1 cellular context compared by ENCODE assay signal in the genomic region with DNA sequence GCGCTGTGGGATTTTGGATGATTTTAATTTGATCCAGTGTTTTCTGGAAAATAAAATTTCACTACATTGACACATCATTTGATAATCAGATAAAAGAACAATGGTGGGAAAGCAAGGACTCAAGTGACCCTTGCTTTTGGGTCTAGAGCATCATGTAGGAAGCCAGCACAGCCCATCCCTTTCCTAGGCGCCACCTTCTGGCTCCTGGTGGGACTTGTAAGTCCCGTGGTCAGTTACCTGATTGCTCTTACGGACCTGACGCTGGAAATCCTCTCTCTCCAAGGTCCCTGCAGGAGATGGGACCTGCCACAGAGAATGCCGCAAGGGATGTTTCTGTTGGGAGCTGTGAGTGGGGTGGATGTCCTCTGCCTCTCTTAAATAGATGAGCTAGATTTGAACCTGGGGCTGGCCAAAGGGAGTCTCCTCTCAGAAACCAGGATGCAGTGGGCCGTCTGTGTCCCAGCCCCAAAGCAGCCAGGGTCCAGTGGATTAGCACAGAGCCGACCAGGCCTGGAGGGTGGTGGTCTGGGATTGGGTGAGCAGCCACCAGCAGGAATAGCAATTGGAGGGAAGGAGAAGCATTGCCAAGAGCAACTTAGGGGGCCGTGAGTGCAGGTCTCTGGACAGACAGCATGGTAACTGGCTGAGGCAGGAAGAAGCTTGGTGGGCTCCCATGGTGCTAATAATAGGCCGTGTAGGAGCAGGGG.
TF ChIP-seq lines count a peak whose summit lies in the region.

No MANE protein-coding gene starts in this region.

TF ChIP-seq in H1, 55 proteins besides CTCF, POLR2A, EP300 and RAD21 (continued from another document):
- TF ChIP-seq, protein P1, sequence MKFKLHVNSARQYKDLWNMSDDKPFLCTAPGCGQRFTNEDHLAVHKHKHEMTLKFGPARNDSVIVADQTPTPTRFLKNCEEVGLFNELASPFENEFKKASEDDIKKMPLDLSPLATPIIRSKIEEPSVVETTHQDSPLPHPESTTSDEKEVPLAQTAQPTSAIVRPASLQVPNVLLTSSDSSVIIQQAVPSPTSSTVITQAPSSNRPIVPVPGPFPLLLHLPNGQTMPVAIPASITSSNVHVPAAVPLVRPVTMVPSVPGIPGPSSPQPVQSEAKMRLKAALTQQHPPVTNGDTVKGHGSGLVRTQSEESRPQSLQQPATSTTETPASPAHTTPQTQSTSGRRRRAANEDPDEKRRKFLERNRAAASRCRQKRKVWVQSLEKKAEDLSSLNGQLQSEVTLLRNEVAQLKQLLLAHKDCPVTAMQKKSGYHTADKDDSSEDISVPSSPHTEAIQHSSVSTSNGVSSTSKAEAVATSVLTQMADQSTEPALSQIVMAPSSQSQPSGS (IDR thresholded peaks at IDR 0.05; ENCODE audit: low read length), result no peak
- TF ChIP-seq RNF2 (IDR thresholded peaks at IDR 0.05; ENCODE audit: borderline replicate concordance, low read depth, low read length, missing control alignments, poor library complexity, severe bottlenecking) (no peak), SIN3A (conservative IDR thresholded peaks at IDR 0.05 in 1 of 2, IDR thresholded peaks at IDR 0.05 in 1 of 2; ENCODE audit: low read depth in 1 of 2, low read length in 2 of 2) (no peak), ASH2L (IDR thresholded peaks at IDR 0.05; ENCODE audit: low read length) (no peak), KDM1A (IDR thresholded peaks at IDR 0.05; ENCODE audit: borderline replicate concordance, low read length) (no peak), FOSL1 (IDR thresholded peaks at IDR 0.05; ENCODE audit: insufficient read depth, low read depth, low read length) (no peak), SRF (IDR thresholded peaks at IDR 0.05; ENCODE audit: low read depth, low read length) (no peak)
TF ChIP-seq in H1: peak in this region for 0.
